In the genomic region with DNA sequence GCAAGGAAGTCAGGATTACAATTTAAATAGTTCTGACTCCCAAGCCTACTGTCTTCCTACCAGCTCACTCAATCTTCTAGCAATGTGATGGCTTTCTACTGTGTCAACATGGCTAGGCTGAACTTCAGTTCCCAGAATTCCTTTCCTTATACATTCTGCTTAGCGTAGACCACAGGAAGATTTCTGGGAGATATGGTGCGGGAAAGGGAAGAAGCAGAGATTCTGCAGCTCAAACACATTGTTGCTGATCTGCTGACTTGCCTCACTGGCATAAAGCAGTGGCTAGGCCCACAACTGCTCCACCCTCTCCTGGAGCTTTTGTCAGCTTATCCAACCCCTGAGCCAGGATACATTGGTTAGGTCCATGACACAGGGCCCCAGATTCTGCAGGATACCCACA, we compare ENCODE assay signal across 16 cellular contexts. TPM values are rescaled to one million over a fixed set of nuclear protein-coding genes. Genes with fewer than 3 reads are reported as not detected.
DNase-seq lines count a peak whose midpoint lies in the region; ATAC-seq and TF ChIP-seq lines count a peak whose summit lies in the region.
"Had no signal": no experiment of that assay in that cellular context is flagged by ENCODE, and none has a peak within 500 bp of the region (broad histone marks: within the 10 kb centered on the region; RNA-seq: fewer than 3 reads in every experiment).

No MANE protein-coding gene starts in this region.

- H3K9me3 ChIP-seq in mesenchymal stem cell (ENCODE audit: control insufficient read depth, low read length): no peaks in the 10 kb centered on the region
- H3K9me3 ChIP-seq in smooth muscle cell (replicated peaks; ENCODE audit: low read depth): no peaks in the 10 kb centered on the region
- H3K9me3 ChIP-seq in gastrocnemius medialis: no peaks in the 10 kb centered on the region
- H3K9me3 ChIP-seq: HAP-1 had no signal

- no peak overlapping the region for H3K4ac ChIP-seq in mesenchymal stem cell (ENCODE audit: low read depth in 1 of 2, low read length in 2 of 2)

- peak overlapping the region; percentile 61 to 79 for H2BK12ac ChIP-seq in mesenchymal stem cell (ENCODE audit: low read length in 2 of 2)

- DNase-seq in Right ventricle myocardium inferior (ENCODE audit: missing footprints): no peak
- no peak for DNase-seq in cardiac septum (ENCODE audit: low spot score)
- peak; percentile 0 for DNase-seq in OCI-M1 (lab: John Stamatoyannopoulos, UW)
- DNase-seq in mesenchymal stem cell: peak; percentile 63
- no peak for DNase-seq in smooth muscle cell (lab: John Stamatoyannopoulos, UW; ENCODE audit: unreplicated experiment)
- no peak for DNase-seq in gastrocnemius medialis
- no peak for DNase-seq in OCI-M2 (lab: John Stamatoyannopoulos, UW; ENCODE audit: unreplicated experiment)
- DNase-seq: 8988T; AML-193; C1 segment of cervical spinal cord; CD4-positive, alpha-beta memory T cell; COR-L47; GF-D8 had no signal

- peaks cover 80% of the 10 kb centered on the region for H3K79me2 ChIP-seq in smooth muscle cell (ENCODE audit: low read depth)

- intact Hi-C loops in Right ventricle myocardium inferior (cut with DNase I): no loop called here
- intact Hi-C loops in cardiac septum (cut with DNase I): no loop called here
- intact Hi-C loops in gastrocnemius medialis (cut with DNase I; ENCODE audit: low total_unique reads): no loop called here

- WGBS in mesenchymal stem cell: 97% methylated on average over 2 of the region's 2 CpGs
- WGBS in smooth muscle cell (ENCODE audit: low lambda C conversion rate): 22% methylated on average over 2 of the region's 2 CpGs

- H3K36me3 ChIP-seq in mesenchymal stem cell (ENCODE audit: control insufficient read depth in 1 of 2, insufficient read depth in 2 of 2, low read depth in 1 of 2, low read length in 2 of 2) (no peaks in the 10 kb centered on the region), smooth muscle cell (ENCODE audit: low read depth) (no peaks in the 10 kb centered on the region), gastrocnemius medialis (no peaks in the 10 kb centered on the region)
- H3K36me3 ChIP-seq: HAP-1 had no signal

- no peak overlapping the region for H2BK120ac ChIP-seq in mesenchymal stem cell (ENCODE audit: low read depth, low read length)

- H3K18ac ChIP-seq in mesenchymal stem cell (ENCODE audit: low read depth in 1 of 2, low read length in 2 of 2): peak overlapping the region in 1 of 2 experiments; percentile 67

- in situ Hi-C loops in gastrocnemius medialis (cut with MboI; ENCODE audit: low sequenced_read_pairs in 4 of 4): loop anchor here in 2 of 4 donors (10.0 to 25.0 kb wide), 3 partner anchors 55 to 177 kb away; partner anchors contain the start of gene GAS7 (in 1 of the 2)

- peak; percentile 22 for ATAC-seq in Right ventricle myocardium inferior
- ATAC-seq in gastrocnemius medialis: no peak
- ATAC-seq in HG02623 (IDR thresholded peaks at IDR 0.05; ENCODE audit: unreplicated experiment): no peak
- ATAC-seq: HepG2 had no signal

- no peak overlapping the region for H2AFZ ChIP-seq in mesenchymal stem cell (ENCODE audit: low read depth, low read length)
- H2AFZ ChIP-seq in smooth muscle cell (ENCODE audit: low read depth): no peak overlapping the region

- peaks cover 19% of the 10 kb centered on the region for H4K20me1 ChIP-seq in smooth muscle cell (ENCODE audit: low read depth)

- H3K23ac ChIP-seq in mesenchymal stem cell (ENCODE audit: low read length in 2 of 2): peak overlapping the region in 1 of 2 experiments; percentile 16

- H4K8ac ChIP-seq in mesenchymal stem cell (ENCODE audit: low read length): peak overlapping the region; percentile 32

- no peak overlapping the region for H3K4me3 ChIP-seq in mesenchymal stem cell (ENCODE audit: insufficient read depth in 1 of 2, low read depth in 1 of 2, low read length in 2 of 2)
- no peak overlapping the region for H3K4me3 ChIP-seq in smooth muscle cell
- H3K4me3 ChIP-seq in gastrocnemius medialis: no peak overlapping the region
- H3K4me3 ChIP-seq: HAP-1 had no signal

- no peak overlapping the region for H3K14ac ChIP-seq in mesenchymal stem cell (ENCODE audit: low read length in 2 of 2)

- H3K4me2 ChIP-seq in mesenchymal stem cell (ENCODE audit: low read length, poor library complexity, severe bottlenecking): no peak overlapping the region
- peak overlapping the region; percentile 38 for H3K4me2 ChIP-seq in smooth muscle cell

- H4K91ac ChIP-seq in mesenchymal stem cell (ENCODE audit: low read length): peak overlapping the region; percentile 22

- no peak for TF ChIP-seq POLR2A in gastrocnemius medialis (IDR thresholded peaks at IDR 0.05)

- peaks cover 14% of the 10 kb centered on the region for H3F3A ChIP-seq in smooth muscle cell (ENCODE audit: low read depth)

- H3K27ac ChIP-seq in mesenchymal stem cell (ENCODE audit: low read length, poor library complexity, severe bottlenecking) (no peak overlapping the region), smooth muscle cell (ENCODE audit: low read depth) (peak overlapping the region; percentile 87), gastrocnemius medialis (no peak overlapping the region)

- H3K4me1 ChIP-seq in mesenchymal stem cell (ENCODE audit: control insufficient read depth, insufficient read depth, low read depth, low read length) (peaks cover 27% of the 10 kb centered on the region), smooth muscle cell (ENCODE audit: low read depth) (peaks cover 9% of the 10 kb centered on the region), gastrocnemius medialis (no peaks in the 10 kb centered on the region)
- H3K4me1 ChIP-seq: HAP-1 had no signal

- H3K27me3 ChIP-seq in mesenchymal stem cell (ENCODE audit: control insufficient read depth in 1 of 2, insufficient read depth in 1 of 2, low read length in 2 of 2) (no peaks in the 10 kb centered on the region), smooth muscle cell (ENCODE audit: low read depth) (no peaks in the 10 kb centered on the region), gastrocnemius medialis (no peaks in the 10 kb centered on the region)

- peak overlapping the region; percentile 7 for H2AK5ac ChIP-seq in mesenchymal stem cell (ENCODE audit: low read length, severe bottlenecking)

- peaks cover 3% of the 10 kb centered on the region for H3K79me1 ChIP-seq in mesenchymal stem cell (replicated peaks; ENCODE audit: low read length, poor library complexity, severe bottlenecking)

- no peak overlapping the region for H2BK15ac ChIP-seq in mesenchymal stem cell (ENCODE audit: low read depth, poor library complexity, severe bottlenecking)

- H3K9ac ChIP-seq in mesenchymal stem cell (ENCODE audit: low read length): no peak overlapping the region
- no peak overlapping the region for H3K9ac ChIP-seq in smooth muscle cell (ENCODE audit: low read depth)

- TF ChIP-seq CTCF in smooth muscle cell (IDR thresholded peaks at IDR 0.05; ENCODE audit: borderline replicate concordance, insufficient read depth, poor library complexity, severe bottlenecking): no peak
- no peak for TF ChIP-seq CTCF in gastrocnemius medialis (IDR thresholded peaks at IDR 0.05 in 4 of 5, conservative IDR thresholded peaks at IDR 0.05 in 1 of 5)

- H2BK5ac ChIP-seq in mesenchymal stem cell (ENCODE audit: low read depth, low read length, poor library complexity, severe bottlenecking): no peak overlapping the region

RNA-seq across cellular contexts. Expression of gene GAS7, which starts 58.8 kb away (rescaled TPM):
- 90.5 TPM for total RNA-seq in Right ventricle myocardium inferior
- 75.9 TPM for total RNA-seq in cardiac septum
- polyA plus RNA-seq in mesenchymal stem cell (2013, experiment 1 of 2): 20.4 TPM
- polyA plus RNA-seq in mesenchymal stem cell (2013, experiment 2 of 2): 21.6 TPM
- total RNA-seq in smooth muscle cell: 103 and 127 TPM in 2 replicates
- 73.9 and 86.8 TPM in 2 replicates for polyA plus RNA-seq in smooth muscle cell
- total RNA-seq in gastrocnemius medialis: 1 to 10 TPM; 5.8 to 7.1 (median 6.1) TPM

Comparison
In these comparisons a context has a peak if more than half of its experiments do, and no peak if none do; other contexts are left out.
1. DNase-seq: peak in OCI-M1 (single experiment) and mesenchymal stem cell (single experiment); none in Right ventricle myocardium inferior (single experiment), cardiac septum (single experiment), smooth muscle cell (single experiment), gastrocnemius medialis (0 of 2) and OCI-M2 (single experiment).